Comparison of ENCODE assay signal across 10 cellular contexts in genomic region chr3:14377838-14378169, GRCh38. TPM values are rescaled to one million over a fixed set of nuclear protein-coding genes. Genes with fewer than 3 reads are reported as not detected.
DNase-seq lines count a peak whose midpoint lies in the region; ATAC-seq and TF ChIP-seq lines count a peak whose summit lies in the region.
"Had no signal": no experiment of that assay in that cellular context is flagged by ENCODE, and none has a peak within 500 bp of the region (broad histone marks: within the 10 kb centered on the region; RNA-seq: fewer than 3 reads in every experiment).

No MANE protein-coding gene starts in this region.

- H3K4me3 ChIP-seq in right cardiac atrium (ENCODE audit: low read length): no peak overlapping the region
- H3K4me3 ChIP-seq in PC-3 (ENCODE audit: low read length): no peak overlapping the region

- BruUV-seq in PC-3 (replicated peaks; lab: Mats Ljungman, UMichigan): no TSS peak

- no peak for TF ChIP-seq CTCF in PC-3 (conservative IDR thresholded peaks at IDR 0.05; ENCODE audit: low read depth, low read length)
- no peak for TF ChIP-seq CTCF in GM20000 (IDR thresholded peaks at IDR 0.05; ENCODE audit: extremely low read depth, missing control alignments)

- peak overlapping the region; percentile 37 for H3K27ac ChIP-seq in right cardiac atrium (ENCODE audit: low read length)
- H3K27ac ChIP-seq in PC-3 (ENCODE audit: low read length): no peak overlapping the region
- H3K27ac ChIP-seq: C4-2B, VCaP had no signal

- H3K27me3 ChIP-seq in right cardiac atrium (ENCODE audit: control insufficient read depth, insufficient read depth) (no peaks in the 10 kb centered on the region), PC-3 (ENCODE audit: low read length) (no peaks in the 10 kb centered on the region)

- intact Hi-C loops in right cardiac atrium (cut with DNase I) (no loop called here), PC-3 (cut with micrococcal nuclease) (no loop called here)

- no peak overlapping the region for H3K4me2 ChIP-seq in PC-3 (ENCODE audit: low read length)

- no peaks in the 10 kb centered on the region for H3K79me2 ChIP-seq in PC-3 (ENCODE audit: low read length)

- H3K4me1 ChIP-seq in right cardiac atrium (ENCODE audit: control insufficient read depth, insufficient read depth, low read length): peaks cover 6% of the 10 kb centered on the region
- peaks cover 2% of the 10 kb centered on the region for H3K4me1 ChIP-seq in PC-3 (ENCODE audit: insufficient read depth, low read length)

- H4K20me1 ChIP-seq in PC-3 (ENCODE audit: low read length): no peaks in the 10 kb centered on the region

- no peaks in the 10 kb centered on the region for H3K9me2 ChIP-seq in PC-3 (replicated peaks; ENCODE audit: low read length)

- no peaks in the 10 kb centered on the region for H3K36me3 ChIP-seq in PC-3 (ENCODE audit: low read depth, low read length)

- ATAC-seq in right cardiac atrium (peak in 1 of 2 donors; percentile 37), PC-3 (no peak), SK-N-SH treated with all-trans-retinoic acid at 6 μM for 48 hours (no peak)

- H2AFZ ChIP-seq in PC-3 (ENCODE audit: low read length): no peak overlapping the region

- peak; percentile 11 to 14 for DNase-seq in stimulated activated CD4-positive, alpha-beta T cell treated with anti-CD3 and anti-CD28 coated beads, Interleukin-15, amount 100 ng/mL, for 48 hours (ENCODE audit: low read depth in 2 of 2)
- no peak for DNase-seq in stimulated activated CD4-positive, alpha-beta T cell treated with anti-CD3 and anti-CD28 coated beads, Interleukin-12 subunit alpha, Interleukin-12 subunit beta, amount 100 ng/mL, for 4 hours
- DNase-seq in RPMI8226: peak; percentile 17
- peak; percentile 26 to 61 (median 59) for DNase-seq in right cardiac atrium
- DNase-seq in PC-3: no peak
- DNase-seq in GM20000 (ENCODE audit: low spot score): no peak
- no peak for DNase-seq in NAMALWA (ENCODE audit: low spot score)

- POLR2A ChIA-PET in PC-3 (lab: Charles Lee; ENCODE audit: unreplicated experiment): no interaction called here

- H3K9me3 ChIP-seq in right cardiac atrium (ENCODE audit: control insufficient read depth, low read length): no peaks in the 10 kb centered on the region
- no peaks in the 10 kb centered on the region for H3K9me3 ChIP-seq in PC-3 (ENCODE audit: low read length)

- H3K9ac ChIP-seq in PC-3 (ENCODE audit: low read length): no peak overlapping the region

- CTCF ChIA-PET in PC-3 (lab: Charles Lee): interaction anchor here (0.6 kb wide), 1 partner anchor 27 kb away, joined by 3 read pairs; no protein-coding TSS in a partner anchor

- WGBS in right cardiac atrium: 75% methylated on average over 3 of the region's 3 CpGs

- H3F3A ChIP-seq in PC-3 (ENCODE audit: low read length, unreplicated experiment): no peaks in the 10 kb centered on the region

TF ChIP-seq in SK-N-SH treated with all-trans-retinoic acid at 6 μM for 48 hours, 23 proteins besides CTCF, POLR2A, EP300 and RAD21:
- TF ChIP-seq, protein P1, sequence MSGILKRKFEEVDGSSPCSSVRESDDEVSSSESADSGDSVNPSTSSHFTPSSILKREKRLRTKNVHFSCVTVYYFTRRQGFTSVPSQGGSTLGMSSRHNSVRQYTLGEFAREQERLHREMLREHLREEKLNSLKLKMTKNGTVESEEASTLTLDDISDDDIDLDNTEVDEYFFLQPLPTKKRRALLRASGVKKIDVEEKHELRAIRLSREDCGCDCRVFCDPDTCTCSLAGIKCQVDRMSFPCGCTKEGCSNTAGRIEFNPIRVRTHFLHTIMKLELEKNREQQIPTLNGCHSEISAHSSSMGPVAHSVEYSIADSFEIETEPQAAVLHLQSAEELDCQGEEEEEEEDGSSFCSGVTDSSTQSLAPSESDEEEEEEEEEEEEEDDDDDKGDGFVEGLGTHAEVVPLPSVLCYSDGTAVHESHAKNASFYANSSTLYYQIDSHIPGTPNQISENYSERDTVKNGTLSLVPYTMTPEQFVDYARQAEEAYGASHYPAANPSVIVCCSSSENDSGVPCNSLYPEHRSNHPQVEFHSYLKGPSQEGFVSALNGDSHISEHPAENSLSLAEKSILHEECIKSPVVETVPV (CRISPR knock-in tag; IDR thresholded peaks at IDR 0.05): no peak
- TF ChIP-seq ZNF8 (CRISPR knock-in tag; IDR thresholded peaks at IDR 0.05) (no peak), CSDC2 (CRISPR knock-in tag; IDR thresholded peaks at IDR 0.05) (no peak), TCF4 (CRISPR knock-in tag; IDR thresholded peaks at IDR 0.05; ENCODE audit: borderline replicate concordance) (no peak), ZNF565 (CRISPR knock-in tag; conservative IDR thresholded peaks at IDR 0.05; ENCODE audit: low read depth) (no peak), ESRRG (CRISPR knock-in tag; IDR thresholded peaks at IDR 0.05) (no peak), ISL1 (CRISPR knock-in tag; IDR thresholded peaks at IDR 0.05) (no peak), RARB (CRISPR knock-in tag; IDR thresholded peaks at IDR 0.05) (no peak), ZFP30 (CRISPR knock-in tag; IDR thresholded peaks at IDR 0.05) (no peak), PPARA (CRISPR knock-in tag; IDR thresholded peaks at IDR 0.05; ENCODE audit: borderline replicate concordance) (no peak), SNAI2 (CRISPR knock-in tag; IDR thresholded peaks at IDR 0.05) (no peak), TOX (CRISPR knock-in tag; IDR thresholded peaks at IDR 0.05; ENCODE audit: borderline replicate concordance) (no peak), OSR1 (CRISPR knock-in tag; IDR thresholded peaks at IDR 0.05) (no peak), ARNTL (CRISPR knock-in tag; IDR thresholded peaks at IDR 0.05; ENCODE audit: borderline replicate concordance, low read depth) (no peak)
- TF ChIP-seq, protein P2, sequence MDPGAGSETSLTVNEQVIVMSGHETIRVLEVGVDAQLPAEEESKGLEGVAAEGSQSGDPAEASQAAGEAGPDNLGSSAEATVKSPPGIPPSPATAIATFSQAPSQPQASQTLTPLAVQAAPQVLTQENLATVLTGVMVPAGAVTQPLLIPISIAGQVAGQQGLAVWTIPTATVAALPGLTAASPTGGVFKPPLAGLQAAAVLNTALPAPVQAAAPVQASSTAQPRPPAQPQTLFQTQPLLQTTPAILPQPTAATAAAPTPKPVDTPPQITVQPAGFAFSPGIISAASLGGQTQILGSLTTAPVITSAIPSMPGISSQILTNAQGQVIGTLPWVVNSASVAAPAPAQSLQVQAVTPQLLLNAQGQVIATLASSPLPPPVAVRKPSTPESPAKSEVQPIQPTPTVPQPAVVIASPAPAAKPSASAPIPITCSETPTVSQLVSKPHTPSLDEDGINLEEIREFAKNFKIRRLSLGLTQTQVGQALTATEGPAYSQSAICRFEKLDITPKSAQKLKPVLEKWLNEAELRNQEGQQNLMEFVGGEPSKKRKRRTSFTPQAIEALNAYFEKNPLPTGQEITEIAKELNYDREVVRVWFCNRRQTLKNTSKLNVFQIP (CRISPR knock-in tag; IDR thresholded peaks at IDR 0.05; ENCODE audit: borderline replicate concordance, low read depth): no peak
- TF ChIP-seq, protein P3, sequence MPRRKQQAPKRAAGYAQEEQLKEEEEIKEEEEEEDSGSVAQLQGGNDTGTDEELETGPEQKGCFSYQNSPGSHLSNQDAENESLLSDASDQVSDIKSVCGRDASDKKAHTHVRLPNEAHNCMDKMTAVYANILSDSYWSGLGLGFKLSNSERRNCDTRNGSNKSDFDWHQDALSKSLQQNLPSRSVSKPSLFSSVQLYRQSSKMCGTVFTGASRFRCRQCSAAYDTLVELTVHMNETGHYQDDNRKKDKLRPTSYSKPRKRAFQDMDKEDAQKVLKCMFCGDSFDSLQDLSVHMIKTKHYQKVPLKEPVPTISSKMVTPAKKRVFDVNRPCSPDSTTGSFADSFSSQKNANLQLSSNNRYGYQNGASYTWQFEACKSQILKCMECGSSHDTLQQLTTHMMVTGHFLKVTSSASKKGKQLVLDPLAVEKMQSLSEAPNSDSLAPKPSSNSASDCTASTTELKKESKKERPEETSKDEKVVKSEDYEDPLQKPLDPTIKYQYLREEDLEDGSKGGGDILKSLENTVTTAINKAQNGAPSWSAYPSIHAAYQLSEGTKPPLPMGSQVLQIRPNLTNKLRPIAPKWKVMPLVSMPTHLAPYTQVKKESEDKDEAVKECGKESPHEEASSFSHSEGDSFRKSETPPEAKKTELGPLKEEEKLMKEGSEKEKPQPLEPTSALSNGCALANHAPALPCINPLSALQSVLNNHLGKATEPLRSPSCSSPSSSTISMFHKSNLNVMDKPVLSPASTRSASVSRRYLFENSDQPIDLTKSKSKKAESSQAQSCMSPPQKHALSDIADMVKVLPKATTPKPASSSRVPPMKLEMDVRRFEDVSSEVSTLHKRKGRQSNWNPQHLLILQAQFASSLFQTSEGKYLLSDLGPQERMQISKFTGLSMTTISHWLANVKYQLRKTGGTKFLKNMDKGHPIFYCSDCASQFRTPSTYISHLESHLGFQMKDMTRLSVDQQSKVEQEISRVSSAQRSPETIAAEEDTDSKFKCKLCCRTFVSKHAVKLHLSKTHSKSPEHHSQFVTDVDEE (CRISPR knock-in tag; IDR thresholded peaks at IDR 0.05): no peak

RNA-seq across cellular contexts. Expression of gene SLC6A6, which starts 24.6 kb away (rescaled TPM):
- total RNA-seq in right cardiac atrium: 100 to 1,000 TPM in 1 of 4 donors, 10 to 100 TPM in 3; 21.3 to 106 (median 38.4) TPM
- 23.7 TPM for polyA plus RNA-seq in right cardiac atrium
- 28.1 and 31.9 TPM in 2 replicates for total RNA-seq in PC-3 (2014; rRNA removed)

Comparison
In these comparisons a context has a peak if more than half of its experiments do, and no peak if none do; other contexts are left out.
1. DNase-seq: peak in stimulated activated CD4-positive, alpha-beta T cell treated with anti-CD3 and anti-CD28 coated beads, Interleukin-15, amount 100 ng/mL, for 48 hours (2 of 2), RPMI8226 (single experiment) and right cardiac atrium (3 of 3); none in stimulated activated CD4-positive, alpha-beta T cell treated with anti-CD3 and anti-CD28 coated beads, Interleukin-12 subunit alpha, Interleukin-12 subunit beta, amount 100 ng/mL, for 4 hours (single experiment), PC-3 (single experiment), GM20000 (single experiment) and NAMALWA (single experiment).